Comparison of ENCODE assay signal across 28 cellular contexts in genomic region chr17:77753246-77753645, GRCh38.
"Had no signal": no experiment of that assay in that cellular context is flagged by ENCODE, and none has a peak within 500 bp of the region (broad histone marks: within the 10 kb centered on the region; RNA-seq: fewer than 3 reads in every experiment).

No MANE protein-coding gene starts in this region.

- ATAC-seq: heart left ventricle; left colon; left lung; natural killer cell; right lobe of liver; stimulated activated naive B cell treated with anti-CD40 and anti-IgM and Interleukin-4, amounts not matched to agents 10 μg/mL and 1 μg/mL and 100 μg/mL, for 72 hours; stimulated activated naive CD8-positive, alpha-beta T cell treated with anti-CD3 and anti-CD28 coated beads, Interleukin-15, Interleukin-2, amounts not matched to agents 100 U/mL and 50 U/mL, for 24 hours had no signal

- H3K4me3 ChIP-seq: heart left ventricle, hepatocyte, left lung, lower lobe of right lung, neural progenitor cell, ovary, right atrium auricular region, right lobe of liver, smooth muscle cell, stomach, testis, thyroid gland, transverse colon, upper lobe of left lung had no signal

- H3K36me3 Mint-ChIP-seq: mesothelial cell of epicardium; natural killer cell; neural progenitor cell; stimulated activated naive B cell treated with anti-CD40 and anti-IgM and Interleukin-4, amounts not matched to agents 10 μg/mL and 1 μg/mL and 100 μg/mL, for 72 hours had no signal

- H3K27ac Mint-ChIP-seq: mesothelial cell of epicardium; natural killer cell; nephron progenitor cell; neural progenitor cell; progenitor cell of endocrine pancreas; stimulated activated naive B cell treated with anti-CD40 and anti-IgM and Interleukin-4, amounts not matched to agents 10 μg/mL and 1 μg/mL and 100 μg/mL, for 72 hours had no signal

- H3K4me3 Mint-ChIP-seq: mesothelial cell of epicardium; naive B cell; natural killer cell; nephron progenitor cell; neural progenitor cell; stimulated activated naive B cell treated with anti-CD40 and anti-IgM and Interleukin-4, amounts not matched to agents 10 μg/mL and 1 μg/mL and 100 μg/mL, for 72 hours had no signal

- H3K9me3 Mint-ChIP-seq: natural killer cell had no signal

- DNase-seq: heart left ventricle; lower lobe of right lung; mammary epithelial cell; mesenchymal stem cell; naive B cell; natural killer cell; nephron progenitor cell; ovary; stimulated activated CD4-positive, alpha-beta T cell treated with anti-CD3 and anti-CD28 coated beads, Interleukin-12 subunit alpha, Interleukin-12 subunit beta, amount 100 ng/mL, for 4 hours; stimulated activated CD4-positive, alpha-beta T cell treated with anti-CD3 and anti-CD28 coated beads, Interleukin-15, amount 100 ng/mL, for 24 hours; stimulated activated CD4-positive, alpha-beta T cell treated with anti-CD3 and anti-CD28 coated beads, Interleukin-2, amount 100 ng/mL, for 24 hours; stimulated activated CD4-positive, alpha-beta T cell treated with anti-CD3 and anti-CD28 coated beads, Interleukin-4, amount 100 ng/mL, for 1 hour; stimulated activated naive B cell treated with anti-CD40 and anti-IgM and Interleukin-4, amounts not matched to agents 10 μg/mL and 1 μg/mL and 100 μg/mL, for 72 hours; stimulated activated naive CD8-positive, alpha-beta T cell treated with anti-CD3 and anti-CD28 coated beads, Interleukin-15, Interleukin-2, amounts not matched to agents 100 U/mL and 50 U/mL, for 24 hours; stomach; testis; thyroid gland; transverse colon; upper lobe of left lung had no signal

- H3K4me1 Mint-ChIP-seq: naive B cell; natural killer cell; stimulated activated naive B cell treated with anti-CD40 and anti-IgM and Interleukin-4, amounts not matched to agents 10 μg/mL and 1 μg/mL and 100 μg/mL, for 72 hours had no signal

- H3K27ac ChIP-seq: heart left ventricle, hepatocyte, left lung, lower lobe of right lung, neural progenitor cell, ovary, right atrium auricular region, right lobe of liver, stomach, testis, thyroid gland, transverse colon, upper lobe of left lung had no signal

- H3K27me3 ChIP-seq: heart left ventricle, hepatocyte, left lung, neural progenitor cell, ovary, right atrium auricular region, right lobe of liver, stomach, testis, thyroid gland, upper lobe of left lung had no signal

- H3K4me1 ChIP-seq: heart left ventricle, left lung, lower lobe of right lung, right atrium auricular region, right lobe of liver, stomach, testis, thyroid gland, transverse colon, upper lobe of left lung had no signal

- H3K9me3 ChIP-seq: lower lobe of right lung, ovary, right atrium auricular region, right lobe of liver, testis, thyroid gland, transverse colon had no signal

- H3K36me3 ChIP-seq: heart left ventricle, left lung, lower lobe of right lung, neural progenitor cell, ovary, right atrium auricular region, right lobe of liver, stomach, thyroid gland, transverse colon, upper lobe of left lung had no signal
